In genomic region chr12:4164591-4165558, GRCh38 we compare ENCODE assay signal across 8 cellular contexts.
DNase-seq lines count a peak whose midpoint lies in the region; ATAC-seq and TF ChIP-seq lines count a peak whose summit lies in the region.

No MANE protein-coding gene starts in this region.

- H3K27me3 ChIP-seq in fibroblast of lung (ENCODE audit: control insufficient read depth, insufficient read depth, low read length) (no peaks in the 10 kb centered on the region), neural cell (ENCODE audit: insufficient read depth, low read depth, low read length) (peaks cover 9% of the 10 kb centered on the region), thoracic aorta (replicated peaks; ENCODE audit: insufficient read depth) (no peaks in the 10 kb centered on the region)

- H4K20me1 ChIP-seq in fibroblast of lung (ENCODE audit: control insufficient read depth, extremely low read depth, insufficient read depth, low read length) (no peaks in the 10 kb centered on the region), neural cell (ENCODE audit: insufficient read depth) (no peaks in the 10 kb centered on the region)

- H3K9ac ChIP-seq in fibroblast of lung (ENCODE audit: insufficient read depth, low read length) (peak overlapping the region; percentile 26), neural cell (ENCODE audit: low read length) (no peak overlapping the region)

- peaks cover 53% of the 10 kb centered on the region for H3K4me1 Mint-ChIP-seq in activated T-cell treated with anti-CD3 and anti-CD28 coated beads, Interleukin-2, amount 50 U/mL, for 24 hours (ENCODE audit: low read depth)
- H3K4me1 Mint-ChIP-seq in Calu3 (ENCODE audit: low read depth, unreplicated experiment), result no peaks in the 10 kb centered on the region

- no peak for TF ChIP-seq CTCF in fibroblast of lung (conservative IDR thresholded peaks at IDR 0.05 in 1 of 2, IDR thresholded peaks at IDR 0.05 in 1 of 2; ENCODE audit: low read depth in 1 of 2, low read length in 2 of 2)
- no peak for TF ChIP-seq CTCF in neural cell (IDR thresholded peaks at IDR 0.05; ENCODE audit: poor library complexity, severe bottlenecking)
- TF ChIP-seq CTCF in thoracic aorta (IDR thresholded peaks at IDR 0.05), result no peak
- no peak for TF ChIP-seq CTCF in Calu3 (IDR thresholded peaks at IDR 0.05; ENCODE audit: unreplicated experiment)

- H2AFZ ChIP-seq in fibroblast of lung (ENCODE audit: low read length) (peak overlapping the region; percentile 59), neural cell (ENCODE audit: low read depth, low read length) (no peak overlapping the region)

- H3K4me1 ChIP-seq in fibroblast of lung (ENCODE audit: control insufficient read depth, extremely low read depth, insufficient read depth, low read length) (no peaks in the 10 kb centered on the region), thoracic aorta (ENCODE audit: control insufficient read depth in 1 of 2, low read depth in 2 of 2) (peaks cover 0 to 9% of the 10 kb centered on the region in 2 donors)

- no peaks in the 10 kb centered on the region for H3K9me3 Mint-ChIP-seq in activated T-cell treated with anti-CD3 and anti-CD28 coated beads, Interleukin-2, amount 50 U/mL, for 24 hours
- H3K9me3 Mint-ChIP-seq in Calu3 (ENCODE audit: low read depth, unreplicated experiment), result no peaks in the 10 kb centered on the region

- ATAC-seq in GM18907 (IDR thresholded peaks at IDR 0.05; ENCODE audit: unreplicated experiment) (peak; percentile 67), HG03571 (IDR thresholded peaks at IDR 0.05; ENCODE audit: unreplicated experiment) (peak; percentile 69), thoracic aorta (ENCODE audit: insufficient number of reproducible peaks, low FRiP score, low read depth) (no peak)

- no peaks in the 10 kb centered on the region for H3K27me3 Mint-ChIP-seq in activated T-cell treated with anti-CD3 and anti-CD28 coated beads, Interleukin-2, amount 50 U/mL, for 24 hours
- H3K27me3 Mint-ChIP-seq in Calu3 (ENCODE audit: unreplicated experiment), result peaks cover 66% of the 10 kb centered on the region

- intact Hi-C loops in Calu3 (cut with micrococcal nuclease; ENCODE audit: unreplicated experiment), result no loop called here

- CTCF ChIA-PET in Calu3 (lab: Charles Lee), result interaction anchor here (0.5 to 1.1 kb wide), 2 partner anchors 21 to 70 kb away, joined by 4 to 5 read pairs; no protein-coding TSS in a partner anchor

- DNase-seq in activated T-cell treated with anti-CD3 and anti-CD28 coated beads, Interleukin-2, amount 50 U/mL, for 24 hours, result peak; percentile 83
- DNase-seq in fibroblast of lung (ENCODE audit: low read depth in 2 of 2) (peak; percentile 73 to 74), thoracic aorta (ENCODE audit: low spot score) (no peak), cerebellar cortex (ENCODE audit: low spot score) (no peak), Calu3 (no peak)

- H3K27ac ChIP-seq in fibroblast of lung (ENCODE audit: insufficient read depth, low read length), result peak overlapping the region; percentile 26
- no peak overlapping the region for H3K27ac ChIP-seq in neural cell (ENCODE audit: low read length)
- peak overlapping the region in 1 of 2 donors; percentile 35 for H3K27ac ChIP-seq in thoracic aorta

- H3K9me2 ChIP-seq in neural cell (ENCODE audit: insufficient read depth, low read length), result no peaks in the 10 kb centered on the region

- peak overlapping the region; percentile 94 for H3K27ac Mint-ChIP-seq in activated T-cell treated with anti-CD3 and anti-CD28 coated beads, Interleukin-2, amount 50 U/mL, for 24 hours
- H3K27ac Mint-ChIP-seq in Calu3 (ENCODE audit: unreplicated experiment), result no peak overlapping the region

- peak overlapping the region; percentile 77 for H3K4me3 Mint-ChIP-seq in activated T-cell treated with anti-CD3 and anti-CD28 coated beads, Interleukin-2, amount 50 U/mL, for 24 hours
- H3K4me3 Mint-ChIP-seq in Calu3 (ENCODE audit: low read depth, unreplicated experiment), result no peak overlapping the region

- peak overlapping the region; percentile 19 to 48 (median 34) for H3K4me3 ChIP-seq in fibroblast of lung (replicated peaks in 1 of 4; ENCODE audit: control extremely low read depth in 1 of 4, insufficient read depth in 1 of 4, low read depth in 3 of 4, low read length in 4 of 4)
- H3K4me3 ChIP-seq in neural cell (ENCODE audit: low read length), result peak overlapping the region; percentile 37
- H3K4me3 ChIP-seq in thoracic aorta, result peak overlapping the region; percentile 79

- H3K36me3 Mint-ChIP-seq in activated T-cell treated with anti-CD3 and anti-CD28 coated beads, Interleukin-2, amount 50 U/mL, for 24 hours (ENCODE audit: low read depth), result no peaks in the 10 kb centered on the region
- H3K36me3 Mint-ChIP-seq in Calu3 (ENCODE audit: insufficient read depth, unreplicated experiment), result no peaks in the 10 kb centered on the region

- TF ChIP-seq RAD21 in neural cell (conservative IDR thresholded peaks at IDR 0.05), result no peak

- H3K4me2 ChIP-seq in fibroblast of lung (ENCODE audit: extremely low read depth, insufficient read depth, low read length), result peak overlapping the region; percentile 68
- H3K4me2 ChIP-seq in neural cell (ENCODE audit: low read length), result no peak overlapping the region

- H3K9me3 ChIP-seq in fibroblast of lung (ENCODE audit: control insufficient read depth, insufficient read depth, low read depth, low read length) (no peaks in the 10 kb centered on the region), neural cell (ENCODE audit: low read length) (no peaks in the 10 kb centered on the region), thoracic aorta (no peaks in the 10 kb centered on the region)

- H3F3A ChIP-seq in neural cell (ENCODE audit: insufficient read depth, low read length, poor library complexity, severe bottlenecking), result no peaks in the 10 kb centered on the region

- TF ChIP-seq EP300 in neural cell (conservative IDR thresholded peaks at IDR 0.05; ENCODE audit: poor library complexity, severe bottlenecking), result no peak

- BruUV-seq in Calu3 (replicated peaks; lab: Mats Ljungman, UMichigan), result no TSS peak

- H3K79me2 ChIP-seq in fibroblast of lung (ENCODE audit: control insufficient read depth, insufficient read depth, low read length), result no peaks in the 10 kb centered on the region
- H3K79me2 ChIP-seq in neural cell (replicated peaks; ENCODE audit: insufficient read depth, low read length), result no peaks in the 10 kb centered on the region

- no peaks in the 10 kb centered on the region for H3K36me3 ChIP-seq in fibroblast of lung (ENCODE audit: control insufficient read depth, insufficient read depth, low read length)
- H3K36me3 ChIP-seq in neural cell (ENCODE audit: insufficient read depth, low read length), result no peaks in the 10 kb centered on the region
- no peaks in the 10 kb centered on the region for H3K36me3 ChIP-seq in thoracic aorta

TF ChIP-seq in neural cell, 6 proteins besides CTCF, POLR2A, EP300 and RAD21:
- no peak for TF ChIP-seq EZH2 (IDR thresholded peaks at IDR 0.05; ENCODE audit: borderline replicate concordance, insufficient read depth, low read length, poor library complexity, severe bottlenecking)
- TF ChIP-seq MXI1 (conservative IDR thresholded peaks at IDR 0.05; ENCODE audit: poor library complexity, severe bottlenecking), result no peak
- TF ChIP-seq REST (IDR thresholded peaks at IDR 0.05; ENCODE audit: borderline replicate concordance), result no peak
- TF ChIP-seq SMC3 (conservative IDR thresholded peaks at IDR 0.05; ENCODE audit: poor library complexity), result no peak
- TF ChIP-seq TAF1 (IDR thresholded peaks at IDR 0.05; ENCODE audit: low read depth), result no peak
- TF ChIP-seq POLR2AphosphoS5 (IDR thresholded peaks at IDR 0.05), result no peak

Comparison
In these comparisons a context has a peak if more than half of its experiments do, and no peak if none do; other contexts are left out.
1. DNase-seq: peak in activated T-cell treated with anti-CD3 and anti-CD28 coated beads, Interleukin-2, amount 50 U/mL, for 24 hours (single experiment) and fibroblast of lung (2 of 2); none in thoracic aorta (single experiment), cerebellar cortex (single experiment) and Calu3 (single experiment).
2. Peak in every context shown above with its lines, with median percentiles within 50 percentile points of each other: H3K4me3 ChIP-seq.